8 cellular contexts compared by ENCODE assay signal in the genomic region with DNA sequence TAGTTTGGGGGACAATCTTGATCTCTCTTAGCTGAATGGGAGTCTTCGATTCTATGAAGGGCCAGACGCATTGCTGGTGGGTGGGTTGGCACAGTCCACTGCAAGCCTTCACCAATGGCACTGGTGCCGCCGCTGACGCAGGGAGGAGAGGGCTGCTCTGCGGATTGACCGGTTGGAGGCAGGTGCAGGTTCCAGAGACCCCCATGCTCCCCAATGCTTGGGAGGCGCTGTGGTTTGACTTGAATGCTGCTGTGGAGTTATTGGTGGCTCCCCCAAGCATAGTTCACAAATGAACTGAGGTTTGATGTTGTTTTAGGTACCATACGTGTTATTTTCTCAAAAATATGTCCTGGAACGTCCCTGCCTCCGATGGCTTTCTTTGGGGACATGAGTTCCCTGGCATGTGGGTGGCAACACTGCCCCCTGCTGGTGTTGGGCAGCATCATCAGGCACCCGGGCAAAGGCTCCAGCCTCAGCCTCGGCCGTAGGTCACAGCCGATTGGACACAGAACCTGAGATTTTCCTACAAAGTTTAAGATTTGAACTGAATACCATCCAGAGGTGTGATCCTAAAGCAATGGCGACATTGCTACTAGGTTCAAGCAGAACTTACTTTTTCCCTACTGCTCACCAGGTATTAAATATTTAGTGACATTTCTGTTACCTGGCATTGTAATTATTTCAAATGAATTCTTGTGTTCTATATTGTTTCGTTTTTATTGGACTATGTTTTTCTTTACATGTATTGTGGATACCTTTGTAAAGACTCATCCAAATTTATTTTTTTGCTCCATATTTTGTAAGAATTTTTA.
A peak's percentile ranks its signal among the peaks of the same experiment; 100 is the strongest.
DNase-seq lines count a peak whose midpoint lies in the region; ATAC-seq lines count a peak whose summit lies in the region.

No MANE protein-coding gene starts in this region.

- peak; percentile 95 for ATAC-seq in GM19023 (IDR thresholded peaks at IDR 0.05; ENCODE audit: unreplicated experiment)
- ATAC-seq in HG03280 (IDR thresholded peaks at IDR 0.05; ENCODE audit: unreplicated experiment): peak; percentile 93

- DNase-seq in C1 segment of cervical spinal cord (lab: John Stamatoyannopoulos, UW): peak in 11 of 14 donors; percentile 34 to 79 (median 55)
- peak; percentile 25 for DNase-seq in NCI-H82 treated with DMSO at 0.1 percent for 48 hours (lab: John Stamatoyannopoulos, UW; ENCODE audit: unreplicated experiment)
- peak; percentile 34 for DNase-seq in activated CD8-positive, alpha-beta memory T cell treated with anti-CD3 and anti-CD28 coated beads, Interleukin-2, amount 50 U/mL, for 24 hours (ENCODE audit: extremely low read depth)
- peak; percentile 85 for DNase-seq in epidermal melanocyte (ENCODE audit: insufficient read length, low spot score)
- peak; percentile 81 for DNase-seq in myocyte (ENCODE audit: low read depth)
- DNase-seq in stimulated activated CD8-positive, alpha-beta memory T cell treated with anti-CD3 and anti-CD28 coated beads, Interleukin-4, amount 100 ng/mL, for 48 hours: peak; percentile 86

Comparison
In these comparisons a context has a peak if more than half of its experiments do, and no peak if none do; other contexts are left out.
1. Peak in every context shown above with its lines: DNase-seq and ATAC-seq.
2. DNase-seq: peak in every context shown above with its lines; median percentile 86 in stimulated activated CD8-positive, alpha-beta memory T cell treated with anti-CD3 and anti-CD28 coated beads, Interleukin-4, amount 100 ng/mL, for 48 hours; 85 in epidermal melanocyte; 81 in myocyte; 55 in C1 segment of cervical spinal cord; 34 in activated CD8-positive, alpha-beta memory T cell treated with anti-CD3 and anti-CD28 coated beads, Interleukin-2, amount 50 U/mL, for 24 hours; 25 in NCI-H82 treated with DMSO at 0.1 percent for 48 hours.